9 cellular contexts compared by ENCODE assay signal in genomic region chr22:27133951-27134664, GRCh38.
DNase-seq lines count a peak whose midpoint lies in the region; ATAC-seq and TF ChIP-seq lines count a peak whose summit lies in the region.
"Had no signal": no experiment of that assay in that cellular context is flagged by ENCODE, and none has a peak within 500 bp of the region (broad histone marks: within the 10 kb centered on the region; RNA-seq: fewer than 3 reads in every experiment).

No MANE protein-coding gene starts in this region.

- H3K4me3 Mint-ChIP-seq in T-helper 2 cell treated with Interferon-gamma antibody and Interleukin-4, amounts not matched to agents 5 μg/mL and 100 μg/mL, for 36 hours = no peak overlapping the region
- H3K4me3 Mint-ChIP-seq in activated T-helper 2 cell treated with anti-CD3 and anti-CD28 coated beads, Interferon-gamma antibody, Interleukin-2, Interleukin-4, amounts not matched to agents 10 μg/mL and 5 μg/mL and 100 μg/mL, durations not matched to agents 14 hours and 24 hours and 36 hours (ENCODE audit: low read depth) = no peak overlapping the region
- H3K4me3 Mint-ChIP-seq: memory B cell had no signal

- no peak for DNase-seq in Right ventricle myocardium inferior (ENCODE audit: missing footprints)
- no peak for DNase-seq in left ventricle myocardium inferior
- peak; percentile 6 for DNase-seq in T-helper 2 cell treated with Interferon-gamma antibody and Interleukin-4, amounts not matched to agents 5 μg/mL and 100 μg/mL, for 36 hours (ENCODE audit: low spot score)
- DNase-seq in left cardiac atrium = peak; percentile 57
- peak in 1 of 2 donors; percentile 39 for DNase-seq in upper lobe of left lung
- DNase-seq in activated T-helper 2 cell treated with anti-CD3 and anti-CD28 coated beads, Interferon-gamma antibody, Interleukin-2, Interleukin-4, amounts not matched to agents 10 μg/mL and 5 μg/mL and 100 μg/mL, durations not matched to agents 14 hours and 24 hours and 36 hours (ENCODE audit: low spot score) = no peak
- no peak for DNase-seq in NCI-H2029 (lab: John Stamatoyannopoulos, UW)

- no peak for TF ChIP-seq EP300 in upper lobe of left lung (IDR thresholded peaks at IDR 0.05)

- no peaks in the 10 kb centered on the region for H3K36me3 Mint-ChIP-seq in T-helper 2 cell treated with Interferon-gamma antibody and Interleukin-4, amounts not matched to agents 5 μg/mL and 100 μg/mL, for 36 hours (ENCODE audit: low read depth)
- H3K36me3 Mint-ChIP-seq in activated T-helper 2 cell treated with anti-CD3 and anti-CD28 coated beads, Interferon-gamma antibody, Interleukin-2, Interleukin-4, amounts not matched to agents 10 μg/mL and 5 μg/mL and 100 μg/mL, durations not matched to agents 14 hours and 24 hours and 36 hours (ENCODE audit: low read depth) = no peaks in the 10 kb centered on the region
- H3K36me3 Mint-ChIP-seq: memory B cell had no signal

- H3K4me1 ChIP-seq in left ventricle myocardium inferior (no peaks in the 10 kb centered on the region), upper lobe of left lung (peaks cover 0 to 12% (median 0%) of the 10 kb centered on the region in 4 donors)

- intact Hi-C loops in Right ventricle myocardium inferior (cut with DNase I) (no loop called here), left ventricle myocardium inferior (cut with micrococcal nuclease) (no loop called here), left cardiac atrium (cut with DNase I) (no loop called here)
- intact Hi-C loops in activated T-helper 2 cell treated with anti-CD3 and anti-CD28 coated beads, Interferon-gamma antibody, Interleukin-2, Interleukin-4, amounts not matched to agents 10 μg/mL and 5 μg/mL and 100 μg/mL, durations not matched to agents 14 hours and 24 hours and 36 hours (cut with micrococcal nuclease) = no loop called here

- H3K27me3 Mint-ChIP-seq in T-helper 2 cell treated with Interferon-gamma antibody and Interleukin-4, amounts not matched to agents 5 μg/mL and 100 μg/mL, for 36 hours (ENCODE audit: low read depth) = no peaks in the 10 kb centered on the region
- H3K27me3 Mint-ChIP-seq in activated T-helper 2 cell treated with anti-CD3 and anti-CD28 coated beads, Interferon-gamma antibody, Interleukin-2, Interleukin-4, amounts not matched to agents 10 μg/mL and 5 μg/mL and 100 μg/mL, durations not matched to agents 14 hours and 24 hours and 36 hours (ENCODE audit: low read depth) = no peaks in the 10 kb centered on the region

- no peaks in the 10 kb centered on the region for H3K36me3 ChIP-seq in left ventricle myocardium inferior
- H3K36me3 ChIP-seq in upper lobe of left lung = no peaks in the 10 kb centered on the region

- TF ChIP-seq POLR2A in upper lobe of left lung (IDR thresholded peaks at IDR 0.05) = no peak

- peaks cover 91% of the 10 kb centered on the region for H3K27me3 ChIP-seq in left ventricle myocardium inferior (ENCODE audit: low read depth)
- no peaks in the 10 kb centered on the region for H3K27me3 ChIP-seq in upper lobe of left lung

- no peak overlapping the region for H3K27ac ChIP-seq in left ventricle myocardium inferior (replicated peaks)
- no peak overlapping the region for H3K27ac ChIP-seq in upper lobe of left lung

- no peak for TF ChIP-seq CTCF in left ventricle myocardium inferior (IDR thresholded peaks at IDR 0.05; ENCODE audit: borderline replicate concordance)
- TF ChIP-seq CTCF in upper lobe of left lung (IDR thresholded peaks at IDR 0.05) = no peak

- no peak overlapping the region for H3K4me3 ChIP-seq in left ventricle myocardium inferior
- H3K4me3 ChIP-seq in upper lobe of left lung = no peak overlapping the region

- 57 to 65% methylated on average over 12 of the region's 12 CpGs for WGBS in upper lobe of left lung, 2 donors

- peaks cover 13% of the 10 kb centered on the region for H3K9me3 ChIP-seq in left ventricle myocardium inferior (replicated peaks)
- peaks cover 0 to 8% (median 4%) of the 10 kb centered on the region in 4 donors for H3K9me3 ChIP-seq in upper lobe of left lung

- no peak overlapping the region for H3K27ac Mint-ChIP-seq in T-helper 2 cell treated with Interferon-gamma antibody and Interleukin-4, amounts not matched to agents 5 μg/mL and 100 μg/mL, for 36 hours
- no peak overlapping the region for H3K27ac Mint-ChIP-seq in activated T-helper 2 cell treated with anti-CD3 and anti-CD28 coated beads, Interferon-gamma antibody, Interleukin-2, Interleukin-4, amounts not matched to agents 10 μg/mL and 5 μg/mL and 100 μg/mL, durations not matched to agents 14 hours and 24 hours and 36 hours
- H3K27ac Mint-ChIP-seq: memory B cell had no signal

- peaks cover 6% of the 10 kb centered on the region for H3K9me3 Mint-ChIP-seq in T-helper 2 cell treated with Interferon-gamma antibody and Interleukin-4, amounts not matched to agents 5 μg/mL and 100 μg/mL, for 36 hours
- no peaks in the 10 kb centered on the region for H3K9me3 Mint-ChIP-seq in activated T-helper 2 cell treated with anti-CD3 and anti-CD28 coated beads, Interferon-gamma antibody, Interleukin-2, Interleukin-4, amounts not matched to agents 10 μg/mL and 5 μg/mL and 100 μg/mL, durations not matched to agents 14 hours and 24 hours and 36 hours

- peak; percentile 69 for ATAC-seq in Right ventricle myocardium inferior
- ATAC-seq in left cardiac atrium = peak; percentile 47 to 92
- ATAC-seq in upper lobe of left lung (ENCODE audit: low FRiP score in 2 of 2) = peak; percentile 57 to 93
- no peak for ATAC-seq in HG03354 (IDR thresholded peaks at IDR 0.05; ENCODE audit: poor library complexity, severe bottlenecking, unreplicated experiment)

- peaks cover 2% of the 10 kb centered on the region for H3K4me1 Mint-ChIP-seq in T-helper 2 cell treated with Interferon-gamma antibody and Interleukin-4, amounts not matched to agents 5 μg/mL and 100 μg/mL, for 36 hours (ENCODE audit: low read depth)
- H3K4me1 Mint-ChIP-seq in activated T-helper 2 cell treated with anti-CD3 and anti-CD28 coated beads, Interferon-gamma antibody, Interleukin-2, Interleukin-4, amounts not matched to agents 10 μg/mL and 5 μg/mL and 100 μg/mL, durations not matched to agents 14 hours and 24 hours and 36 hours (ENCODE audit: low read depth) = no peaks in the 10 kb centered on the region
- H3K4me1 Mint-ChIP-seq: memory B cell had no signal

Comparison
In these comparisons a context has a peak if more than half of its experiments do, and no peak if none do; other contexts are left out.
1. DNase-seq: peak in T-helper 2 cell treated with Interferon-gamma antibody and Interleukin-4, amounts not matched to agents 5 μg/mL and 100 μg/mL, for 36 hours (single experiment) and left cardiac atrium (single experiment); none in Right ventricle myocardium inferior (single experiment), left ventricle myocardium inferior (single experiment), activated T-helper 2 cell treated with anti-CD3 and anti-CD28 coated beads, Interferon-gamma antibody, Interleukin-2, Interleukin-4, amounts not matched to agents 10 μg/mL and 5 μg/mL and 100 μg/mL, durations not matched to agents 14 hours and 24 hours and 36 hours (single experiment) and NCI-H2029 (single experiment).